ENCODE assay signal across 1 cellular context in the genomic region with DNA sequence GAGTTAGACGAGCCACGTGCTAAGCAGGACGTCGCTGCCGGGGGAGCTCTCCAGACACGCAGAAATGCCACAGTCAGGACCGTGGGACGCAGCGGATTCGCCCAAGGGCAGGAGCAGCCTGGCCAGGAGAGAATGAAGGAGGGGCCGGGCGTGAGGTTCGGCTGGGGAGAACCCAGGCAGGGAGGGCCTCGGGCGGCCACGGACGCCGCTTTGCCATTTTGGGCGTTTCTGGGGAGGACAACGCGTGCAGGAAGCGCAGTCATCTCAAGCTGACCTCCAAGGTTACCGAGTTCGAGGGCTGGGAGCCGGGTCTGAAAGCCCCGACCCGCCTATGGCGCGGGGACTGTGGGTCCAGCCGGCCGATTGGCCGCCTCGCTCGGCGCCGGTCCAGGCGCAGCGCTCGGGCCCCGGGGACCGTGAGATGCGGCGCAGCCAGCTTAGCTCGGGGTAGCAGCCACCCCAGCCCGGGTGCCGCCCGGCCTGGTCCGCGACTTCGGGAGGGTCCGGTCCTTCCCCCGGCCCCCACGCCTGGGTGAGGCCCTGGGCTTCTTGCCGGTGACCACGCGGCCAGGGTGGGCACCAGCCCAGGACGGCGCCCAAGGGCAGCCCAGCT.
A peak's percentile ranks its signal among the peaks of the same experiment; 100 is the strongest.
TF ChIP-seq lines count a peak whose summit lies in the region.

No MANE protein-coding gene starts in this region.

TF ChIP-seq in K562, 482 proteins besides CTCF, POLR2A, EP300 and RAD21 (continued from another document):
- TF ChIP-seq FOXM1 (IDR thresholded peaks at IDR 0.05; ENCODE audit: low read depth) (no peak), FOXM1 (CRISPR knock-in tag; IDR thresholded peaks at IDR 0.05; ENCODE audit: low read depth) (0 out of 2 replicates have a peak, but pooled peaks have one; percentile 20), FOXK2 (conservative IDR thresholded peaks at IDR 0.05 in 1 of 2, IDR thresholded peaks at IDR 0.05 in 1 of 2; ENCODE audit: low read depth in 2 of 2) (no peak), SIN3A (IDR thresholded peaks at IDR 0.05; ENCODE audit: borderline replicate concordance in 2 of 2, control insufficient read depth in 1 of 2, low read depth in 2 of 2, low read length in 2 of 2) (no peak), ZBTB8A (IDR thresholded peaks at IDR 0.05; ENCODE audit: partially characterized antibody) (no peak), PHF20 (IDR thresholded peaks at IDR 0.05; ENCODE audit: partially characterized antibody) (no peak), ZC3H4 (CRISPR knock-in tag; IDR thresholded peaks at IDR 0.05; ENCODE audit: borderline replicate concordance) (peak; percentile 19; the same call in 1 of the 2 replicates), ERF (CRISPR knock-in tag; IDR thresholded peaks at IDR 0.05) (0 out of 2 replicates have a peak, but pooled peaks have one; percentile 23), ZFX (CRISPR knock-in tag; IDR thresholded peaks at IDR 0.05) (peak; percentile 64; the same call in 1 of the 2 replicates), PTTG1 (tag; IDR thresholded peaks at IDR 0.05; ENCODE audit: low read depth) (no peak), OTX1 (CRISPR knock-in tag; IDR thresholded peaks at IDR 0.05) (0 out of 2 replicates have a peak, but pooled peaks have one; percentile 21), RBBP5 (IDR thresholded peaks at IDR 0.05; ENCODE audit: borderline replicate concordance, insufficient read depth, low read length, poor library complexity, severe bottlenecking) (peak; percentile 56), SMC3 (conservative IDR thresholded peaks at IDR 0.05; ENCODE audit: insufficient read depth, low read depth, low read length) (no peak), RBM14 (IDR thresholded peaks at IDR 0.05; ENCODE audit: borderline replicate concordance, insufficient read depth, low read depth, low read length) (no peak), NFRKB (IDR thresholded peaks at IDR 0.05; ENCODE audit: low read depth) (0 out of 2 replicates have a peak, but pooled peaks have one; percentile 35), NCOA4 (IDR thresholded peaks at IDR 0.05; ENCODE audit: partially characterized antibody) (no peak), TEAD1 (CRISPR knock-in tag; IDR thresholded peaks at IDR 0.05) (peak in 1 of 2 experiments; percentile 50; a peak in 2 of 4 replicates), SOX6 (IDR thresholded peaks at IDR 0.05) (no peak), CREBBP (IDR thresholded peaks at IDR 0.05; ENCODE audit: low read depth, low read length) (no peak)
- TF ChIP-seq, protein P1, sequence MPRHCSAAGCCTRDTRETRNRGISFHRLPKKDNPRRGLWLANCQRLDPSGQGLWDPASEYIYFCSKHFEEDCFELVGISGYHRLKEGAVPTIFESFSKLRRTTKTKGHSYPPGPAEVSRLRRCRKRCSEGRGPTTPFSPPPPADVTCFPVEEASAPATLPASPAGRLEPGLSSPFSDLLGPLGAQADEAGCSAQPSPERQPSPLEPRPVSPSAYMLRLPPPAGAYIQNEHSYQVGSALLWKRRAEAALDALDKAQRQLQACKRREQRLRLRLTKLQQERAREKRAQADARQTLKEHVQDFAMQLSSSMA (CRISPR knock-in tag; IDR thresholded peaks at IDR 0.05): no peak
- TF ChIP-seq, protein P2, sequence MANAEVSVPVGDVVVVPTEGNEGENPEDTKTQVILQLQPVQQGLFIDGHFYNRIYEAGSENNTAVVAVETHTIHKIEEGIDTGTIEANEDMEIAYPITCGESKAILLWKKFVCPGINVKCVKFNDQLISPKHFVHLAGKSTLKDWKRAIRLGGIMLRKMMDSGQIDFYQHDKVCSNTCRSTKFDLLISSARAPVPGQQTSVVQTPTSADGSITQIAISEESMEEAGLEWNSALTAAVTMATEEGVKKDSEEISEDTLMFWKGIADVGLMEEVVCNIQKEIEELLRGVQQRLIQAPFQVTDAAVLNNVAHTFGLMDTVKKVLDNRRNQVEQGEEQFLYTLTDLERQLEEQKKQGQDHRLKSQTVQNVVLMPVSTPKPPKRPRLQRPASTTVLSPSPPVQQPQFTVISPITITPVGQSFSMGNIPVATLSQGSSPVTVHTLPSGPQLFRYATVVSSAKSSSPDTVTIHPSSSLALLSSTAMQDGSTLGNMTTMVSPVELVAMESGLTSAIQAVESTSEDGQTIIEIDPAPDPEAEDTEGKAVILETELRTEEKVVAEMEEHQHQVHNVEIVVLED (CRISPR knock-in tag; IDR thresholded peaks at IDR 0.05): no peak
- TF ChIP-seq, protein P3, sequence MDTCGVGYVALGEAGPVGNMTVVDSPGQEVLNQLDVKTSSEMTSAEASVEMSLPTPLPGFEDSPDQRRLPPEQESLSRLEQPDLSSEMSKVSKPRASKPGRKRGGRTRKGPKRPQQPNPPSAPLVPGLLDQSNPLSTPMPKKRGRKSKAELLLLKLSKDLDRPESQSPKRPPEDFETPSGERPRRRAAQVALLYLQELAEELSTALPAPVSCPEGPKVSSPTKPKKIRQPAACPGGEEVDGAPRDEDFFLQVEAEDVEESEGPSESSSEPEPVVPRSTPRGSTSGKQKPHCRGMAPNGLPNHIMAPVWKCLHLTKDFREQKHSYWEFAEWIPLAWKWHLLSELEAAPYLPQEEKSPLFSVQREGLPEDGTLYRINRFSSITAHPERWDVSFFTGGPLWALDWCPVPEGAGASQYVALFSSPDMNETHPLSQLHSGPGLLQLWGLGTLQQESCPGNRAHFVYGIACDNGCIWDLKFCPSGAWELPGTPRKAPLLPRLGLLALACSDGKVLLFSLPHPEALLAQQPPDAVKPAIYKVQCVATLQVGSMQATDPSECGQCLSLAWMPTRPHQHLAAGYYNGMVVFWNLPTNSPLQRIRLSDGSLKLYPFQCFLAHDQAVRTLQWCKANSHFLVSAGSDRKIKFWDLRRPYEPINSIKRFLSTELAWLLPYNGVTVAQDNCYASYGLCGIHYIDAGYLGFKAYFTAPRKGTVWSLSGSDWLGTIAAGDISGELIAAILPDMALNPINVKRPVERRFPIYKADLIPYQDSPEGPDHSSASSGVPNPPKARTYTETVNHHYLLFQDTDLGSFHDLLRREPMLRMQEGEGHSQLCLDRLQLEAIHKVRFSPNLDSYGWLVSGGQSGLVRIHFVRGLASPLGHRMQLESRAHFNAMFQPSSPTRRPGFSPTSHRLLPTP (IDR thresholded peaks at IDR 0.05; ENCODE audit: borderline replicate concordance, extremely low read depth, insufficient read length): no peak
- TF ChIP-seq, protein P4, sequence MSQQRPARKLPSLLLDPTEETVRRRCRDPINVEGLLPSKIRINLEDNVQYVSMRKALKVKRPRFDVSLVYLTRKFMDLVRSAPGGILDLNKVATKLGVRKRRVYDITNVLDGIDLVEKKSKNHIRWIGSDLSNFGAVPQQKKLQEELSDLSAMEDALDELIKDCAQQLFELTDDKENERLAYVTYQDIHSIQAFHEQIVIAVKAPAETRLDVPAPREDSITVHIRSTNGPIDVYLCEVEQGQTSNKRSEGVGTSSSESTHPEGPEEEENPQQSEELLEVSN (IDR thresholded peaks at IDR 0.05; ENCODE audit: borderline replicate concordance in 1 of 2, extremely low read depth in 1 of 2, insufficient read depth in 1 of 2, insufficient read length in 1 of 2, low read depth in 1 of 2, low read length in 1 of 2, poor library complexity in 1 of 2, severe bottlenecking in 1 of 2): peak in 1 of 2 experiments; percentile 36
